ENCODE assay signal across 12 cellular contexts in the genomic region with DNA sequence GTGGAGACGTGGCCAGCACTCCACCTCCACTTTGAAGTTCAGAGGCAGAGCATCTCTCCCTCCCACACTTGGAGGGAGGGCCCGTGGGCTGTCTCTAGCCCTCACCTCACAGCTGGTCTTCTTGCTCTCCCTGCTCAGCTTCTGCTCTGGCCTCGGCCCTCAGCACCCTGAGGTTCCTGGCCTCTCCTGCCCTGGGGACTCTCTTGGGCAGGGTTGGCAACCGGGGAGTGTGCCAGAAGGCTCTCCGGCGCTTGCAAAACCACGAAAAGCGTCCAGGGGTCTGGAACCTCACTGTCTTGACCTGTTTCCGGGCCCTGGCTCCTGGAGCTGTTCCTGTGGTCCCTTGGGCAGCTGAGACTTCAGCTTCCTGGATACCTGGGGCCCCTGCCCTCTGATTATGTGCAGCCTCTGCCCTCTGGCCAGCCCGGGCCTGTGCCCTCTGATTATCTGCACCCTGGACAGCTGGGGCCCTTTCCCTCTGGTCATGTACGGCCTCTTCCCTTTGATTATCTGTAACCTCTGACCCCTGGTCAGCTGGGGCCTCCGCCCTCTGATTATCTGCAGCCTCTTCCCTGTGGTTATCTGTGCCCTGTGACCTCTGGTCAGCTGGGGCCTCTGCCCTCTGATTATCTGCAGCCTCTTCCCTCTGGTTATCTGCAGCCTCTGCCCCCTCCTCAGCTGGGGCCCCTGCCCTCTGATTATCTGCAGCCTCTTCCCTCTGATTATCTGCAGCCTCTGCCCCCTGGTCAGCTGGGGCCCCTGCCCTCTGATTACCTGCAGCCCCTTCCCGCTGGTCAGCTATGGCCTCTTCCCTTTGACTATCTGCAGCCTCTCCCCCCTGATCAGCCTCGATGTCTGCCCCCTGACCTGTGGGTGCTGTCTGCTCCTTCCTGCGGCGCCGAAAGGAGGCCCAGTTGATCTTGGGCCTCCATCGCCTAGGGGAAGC. TPM values are rescaled to one million over a fixed set of nuclear protein-coding genes. Genes with fewer than 3 reads are reported as not detected.
DNase-seq lines count a peak whose midpoint lies in the region; ATAC-seq, FAIRE-seq and TF ChIP-seq lines count a peak whose summit lies in the region.
"Had no signal": no experiment of that assay in that cellular context is flagged by ENCODE, and none has a peak within 500 bp of the region (broad histone marks: within the 10 kb centered on the region; RNA-seq: fewer than 3 reads in every experiment).

No MANE protein-coding gene starts in this region.

- dilution Hi-C loops in keratinocyte (cut with MboI; ENCODE audit: extremely low pct_ligation_motif_present, low sequenced_read_pairs): no loop called here

- H3K27me3 ChIP-seq in H7 (ENCODE audit: control insufficient read depth, insufficient read depth, low read length): peaks cover 2% of the 10 kb centered on the region; the same call in 1 of the 2 replicates
- no peaks in the 10 kb centered on the region for H3K27me3 ChIP-seq in bronchial epithelial cell (ENCODE audit: control insufficient read depth, insufficient read depth, low read length)
- peaks cover 16% of the 10 kb centered on the region for H3K27me3 ChIP-seq in keratinocyte (ENCODE audit: control insufficient read depth, extremely low read depth, insufficient read depth, low read length)
- H3K27me3 ChIP-seq in skeletal muscle satellite cell (ENCODE audit: control insufficient read depth, insufficient read depth, low read length): peaks cover 7% of the 10 kb centered on the region

- no peaks in the 10 kb centered on the region for H3K9me3 ChIP-seq in keratinocyte (ENCODE audit: control insufficient read depth, low read depth, low read length)
- no peaks in the 10 kb centered on the region for H3K9me3 ChIP-seq in skeletal muscle satellite cell (replicated peaks; ENCODE audit: low read length)

- H3K9me1 ChIP-seq in keratinocyte (ENCODE audit: control insufficient read depth, extremely low read depth, insufficient read depth, low read length): no peaks in the 10 kb centered on the region

- FAIRE-seq in bronchial epithelial cell (lab: Jason Lieb, UNC) (no peak), keratinocyte (lab: Jason Lieb, UNC) (no peak)
- FAIRE-seq: D721Med had no signal

- H3K36me3 ChIP-seq in H7 (replicated peaks; ENCODE audit: control insufficient read depth, insufficient read depth, low read length) (peaks cover 4% of the 10 kb centered on the region), bronchial epithelial cell (ENCODE audit: control insufficient read depth, insufficient read depth, low read length) (peaks cover 3% of the 10 kb centered on the region), keratinocyte (ENCODE audit: control insufficient read depth in 2 of 2, extremely low read depth in 1 of 2, insufficient read depth in 2 of 2, low read length in 2 of 2) (no peaks in the 10 kb centered on the region), skeletal muscle satellite cell (ENCODE audit: insufficient read depth, low read length) (no peaks in the 10 kb centered on the region)

- TF ChIP-seq POLR2A in erythroblast (IDR thresholded peaks at IDR 0.05; ENCODE audit: low read length): no peak

- no peak overlapping the region for H3K9ac ChIP-seq in keratinocyte (ENCODE audit: control insufficient read depth, extremely low read depth, insufficient read depth, low read length)
- H3K9ac ChIP-seq in skeletal muscle satellite cell (ENCODE audit: low read depth, low read length): peak overlapping the region; percentile 80

- no peaks in the 10 kb centered on the region for H4K20me1 ChIP-seq in keratinocyte (ENCODE audit: control insufficient read depth, extremely low read depth, insufficient read depth, low read length)

- no peak for DNase-seq in H7
- no peak for DNase-seq in bronchial epithelial cell (ENCODE audit: low read depth)
- no peak for DNase-seq in keratinocyte (ENCODE audit: low read depth, low spot score)
- DNase-seq in LoVo (ENCODE audit: low spot score): no peak
- DNase-seq in T-helper 1 cell: no peak
- DNase-seq in erythroblast (lab: John Stamatoyannopoulos, UW): no peak
- DNase-seq: NCI-H1694, SHP77 had no signal

- no peak overlapping the region for H3K27ac ChIP-seq in keratinocyte (ENCODE audit: control insufficient read depth, insufficient read depth, low read length)

- no peak for ATAC-seq in HG03095 (IDR thresholded peaks at IDR 0.05; ENCODE audit: unreplicated experiment)

- H3K4me3 ChIP-seq in H7 (ENCODE audit: insufficient read depth, low read depth, low read length) (peak overlapping the region; percentile 89), bronchial epithelial cell (ENCODE audit: low read depth, low read length) (peak overlapping the region; percentile 55), keratinocyte (ENCODE audit: control insufficient read depth in 2 of 3, extremely low read depth in 1 of 3, insufficient read depth in 2 of 3, low read depth in 1 of 3, low read length in 3 of 3) (peak overlapping the region in 2 of 3 experiments; percentile 31 to 62), skeletal muscle satellite cell (ENCODE audit: low read length) (peak overlapping the region; percentile 63)

- TF ChIP-seq CTCF in bronchial epithelial cell (IDR thresholded peaks at IDR 0.05; ENCODE audit: insufficient read depth, low read length, severe bottlenecking) (no peak), keratinocyte (optimal IDR thresholded peaks at IDR 0.05 in 1 of 3, IDR thresholded peaks at IDR 0.05 in 1 of 3, conservative IDR thresholded peaks at IDR 0.05 in 1 of 3; ENCODE audit: extremely low read depth in 1 of 3, insufficient read depth in 2 of 3, low read length in 3 of 3) (no peak)

- no peak overlapping the region for H2AFZ ChIP-seq in keratinocyte (ENCODE audit: control insufficient read depth, low read length)

- H3K4me2 ChIP-seq in keratinocyte (ENCODE audit: control insufficient read depth, extremely low read depth, insufficient read depth, low read depth, low read length): peak overlapping the region; percentile 75
- peak overlapping the region; percentile 79 for H3K4me2 ChIP-seq in skeletal muscle satellite cell (ENCODE audit: low read length)

- H3K4me1 ChIP-seq in keratinocyte (ENCODE audit: control insufficient read depth, extremely low read depth, insufficient read depth, low read length) (peaks cover 10% of the 10 kb centered on the region), skeletal muscle satellite cell (ENCODE audit: control insufficient read depth, insufficient read depth, low read length) (peaks cover 40% of the 10 kb centered on the region)

- H3K79me2 ChIP-seq in keratinocyte (ENCODE audit: control insufficient read depth, insufficient read depth, low read length): peaks cover 10% of the 10 kb centered on the region

RNA-seq across cellular contexts. Expression of gene CCDC8, which starts 2.0 kb away (rescaled TPM):
- total RNA-seq in H7 (2014; rRNA removed; shearing (Covaris generic)): 39.6 and 44.3 TPM in 2 replicates
- total RNA-seq in bronchial epithelial cell: 4.7 and 10.3 TPM in 2 replicates
- polyA plus RNA-seq in keratinocyte: 5.2 to 5.6 TPM (median 5.4 TPM) in 3 replicates
- 0.45 TPM for polyA plus RNA-seq in keratinocyte (2011; ENCODE audit: low read depth)
- 2.6 and 4.2 TPM in 2 replicates for polyA plus RNA-seq in keratinocyte (2011; cell fraction: cytosol; rRNA removed)
- polyA plus RNA-seq in keratinocyte (2011; cell fraction: nucleus; rRNA removed): 4.1 and 5.1 TPM in 2 replicates
- 0.56 and 8.7 TPM in 2 replicates for polyA plus RNA-seq in keratinocyte (2012; ENCODE audit: low replicate concordance)
- 2.8 to 5.1 TPM (median 3.6 TPM) in 3 replicates for polyA minus RNA-seq in keratinocyte
- polyA minus RNA-seq in keratinocyte (2011; cell fraction: cytosol; rRNA and poly(A)+ RNA removed): 5.8 TPM
- polyA minus RNA-seq in keratinocyte (2011; cell fraction: nucleus; rRNA and poly(A)+ RNA removed): 2.2 and 2.7 TPM in 2 replicates
- 10.3 and 21.3 TPM in 2 replicates for total RNA-seq in skeletal muscle satellite cell (2012; rRNA removed)

RNA-seq across cellular contexts. Expression of gene PNMA8C, which starts 17.4 kb away (rescaled TPM):
- 0.14 and 0.15 TPM in 2 replicates for total RNA-seq in H7 (2014; rRNA removed; shearing (Covaris generic))
- not detected in 2 replicates for total RNA-seq in bronchial epithelial cell
- polyA plus RNA-seq in keratinocyte: not detected in 3 replicates
- not detected for polyA plus RNA-seq in keratinocyte (2011; ENCODE audit: low read depth)
- polyA plus RNA-seq in keratinocyte (2011; cell fraction: cytosol; rRNA removed): not detected in 2 replicates
- not detected in 2 replicates for polyA plus RNA-seq in keratinocyte (2011; cell fraction: nucleus; rRNA removed)
- not detected in 2 replicates for polyA plus RNA-seq in keratinocyte (2012; ENCODE audit: low replicate concordance)
- polyA minus RNA-seq in keratinocyte: not detected in 3 replicates
- polyA minus RNA-seq in keratinocyte (2011; cell fraction: cytosol; rRNA and poly(A)+ RNA removed): not detected
- polyA minus RNA-seq in keratinocyte (2011; cell fraction: nucleus; rRNA and poly(A)+ RNA removed): not detected in 2 replicates
- under 0.01 TPM in 1 of 2 replicates, not detected in the other for total RNA-seq in skeletal muscle satellite cell (2012; rRNA removed)
- total RNA-seq: glomerular endothelial cell had no signal
